9 cellular contexts compared by ENCODE assay signal in genomic region chr3:13045904-13046568, GRCh38. TPM values are rescaled to one million over a fixed set of nuclear protein-coding genes. Genes with fewer than 3 reads are reported as not detected.
DNase-seq lines count a peak whose midpoint lies in the region; ATAC-seq and TF ChIP-seq lines count a peak whose summit lies in the region.
"Had no signal": no experiment of that assay in that cellular context is flagged by ENCODE, and none has a peak within 500 bp of the region (broad histone marks: within the 10 kb centered on the region; RNA-seq: fewer than 3 reads in every experiment).

No MANE protein-coding gene starts in this region.

- H3K36me3 ChIP-seq in OCI-LY7 (ENCODE audit: insufficient read depth, low read length) = peaks cover 11% of the 10 kb centered on the region; the same call in 1 of the 2 replicates

- H3K9me3 ChIP-seq in OCI-LY7 (ENCODE audit: low read length) = no peaks in the 10 kb centered on the region

- H3K4me2 ChIP-seq in OCI-LY7 (ENCODE audit: low read length) = peak overlapping the region; percentile 74

- POLR2A ChIA-PET in OCI-LY7 (lab: Charles Lee) = interaction anchor here (0.9 to 3.4 kb wide), 8 partner anchors 23 to 41 kb away, joined by 3 to 19 read pairs (median 6); no protein-coding TSS in a partner anchor
- POLR2A ChIA-PET in HEK293T (lab: Yijun Ruan, JAX) = no interaction called here

- H4K20me1 ChIP-seq in OCI-LY7 (ENCODE audit: insufficient read depth, low read length) = no peaks in the 10 kb centered on the region

- intact Hi-C loops in OCI-LY7 (cut with micrococcal nuclease; ENCODE audit: unreplicated experiment) = loop anchor here (1.0 to 2.0 kb wide), 4 partner anchors 26 to 67 kb away; no protein-coding TSS in a partner anchor

- BruUV-seq in OCI-LY7 (replicated peaks; lab: Mats Ljungman, UMichigan) = no TSS peak

- CTCF ChIA-PET in OCI-LY7 (lab: Charles Lee; ENCODE audit: unreplicated experiment) (interaction anchor here (0.7 to 1.4 kb wide), 5 partner anchors 11 to 51 kb away, joined by 3 to 4 read pairs (median 3); no protein-coding TSS in a partner anchor), HEK293T (lab: Yijun Ruan, JAX) (no interaction called here)

- H3K27ac ChIP-seq in OCI-LY7 (ENCODE audit: low read depth, low read length, poor library complexity, severe bottlenecking) = peak overlapping the region; percentile 94

- no peaks in the 10 kb centered on the region for H3K9me2 ChIP-seq in OCI-LY7 (ENCODE audit: insufficient read depth, low read length)

- DNase-seq in CD1c-positive myeloid dendritic cell (ENCODE audit: extremely low spot score) (peak; percentile 73), OCI-LY7 (ENCODE audit: low spot score) (peak; percentile 91), myocyte (ENCODE audit: low read depth) (peak; percentile 44), NCI-H345 treated with DMSO at 0.1 percent for 48 hours (lab: John Stamatoyannopoulos, UW; ENCODE audit: unreplicated experiment) (no peak), COLO829 (ENCODE audit: low spot score) (no peak), HEK293T (ENCODE audit: extremely low spot score) (no peak)
- DNase-seq: left cardiac atrium had no signal

- peak overlapping the region; percentile 43 for H3K4me3 ChIP-seq in OCI-LY7 (ENCODE audit: low read depth, low read length, poor library complexity, severe bottlenecking)

- peak overlapping the region; percentile 13; the same call in 1 of the 2 replicates for H2AFZ ChIP-seq in OCI-LY7 (ENCODE audit: low read length)

- peaks cover 79% of the 10 kb centered on the region for H3K4me1 ChIP-seq in OCI-LY7 (ENCODE audit: insufficient read depth, low read length, poor library complexity, severe bottlenecking)

- TF ChIP-seq CTCF in OCI-LY7 (conservative IDR thresholded peaks at IDR 0.05; ENCODE audit: low read length) = no peak

- peaks cover 25% of the 10 kb centered on the region for H3K79me2 ChIP-seq in OCI-LY7 (ENCODE audit: insufficient read depth, low read depth, low read length)

- ATAC-seq in GM18873 (IDR thresholded peaks at IDR 0.05; ENCODE audit: low FRiP score, unreplicated experiment) (peak; percentile 86), HG02973 (IDR thresholded peaks at IDR 0.05; ENCODE audit: unreplicated experiment) (peak; percentile 80)

TF ChIP-seq in HEK293T, 16 proteins besides CTCF, POLR2A, EP300 and RAD21:
- TF ChIP-seq PKNOX1 (IDR thresholded peaks at IDR 0.05) = no peak
- no peak for TF ChIP-seq FOXA1 (IDR thresholded peaks at IDR 0.05)
- TF ChIP-seq FOXK2 (IDR thresholded peaks at IDR 0.05) = no peak
- no peak for TF ChIP-seq CTBP1 (IDR thresholded peaks at IDR 0.05; ENCODE audit: borderline replicate concordance)
- TF ChIP-seq L3MBTL2 (conservative IDR thresholded peaks at IDR 0.05) = no peak
- no peak for TF ChIP-seq TARDBP (IDR thresholded peaks at IDR 0.05)
- TF ChIP-seq SP1 (IDR thresholded peaks at IDR 0.05) = no peak
- TF ChIP-seq HDGF (IDR thresholded peaks at IDR 0.05; ENCODE audit: borderline replicate concordance) = no peak
- no peak for TF ChIP-seq ZNF384 (IDR thresholded peaks at IDR 0.05)
- no peak for TF ChIP-seq NFRKB (IDR thresholded peaks at IDR 0.05)
- TF ChIP-seq BHLHE40 (IDR thresholded peaks at IDR 0.05; ENCODE audit: borderline replicate concordance) = no peak
- TF ChIP-seq LEF1 (IDR thresholded peaks at IDR 0.05; ENCODE audit: borderline replicate concordance) = no peak
- no peak for TF ChIP-seq SUZ12 (IDR thresholded peaks at IDR 0.05)

RNA-seq across cellular contexts. Expression of gene IQSEC1, which starts 27.2 kb away (rescaled TPM):
- 24.3 and 25.2 TPM in 2 replicates for total RNA-seq in OCI-LY7 (2014; rRNA removed; shearing (Covaris generic))
- 56.3 and 70.1 TPM in 2 replicates for total RNA-seq in OCI-LY7 (2022)
- total RNA-seq in myocyte = 15.6 and 25.3 TPM in 2 replicates
- polyA plus RNA-seq in myocyte (2012) = 20.0 TPM

Comparison
In these comparisons a context has a peak if more than half of its experiments do, and no peak if none do; other contexts are left out.
1. DNase-seq: peak in CD1c-positive myeloid dendritic cell (single experiment), OCI-LY7 (single experiment) and myocyte (single experiment); none in NCI-H345 treated with DMSO at 0.1 percent for 48 hours (single experiment), COLO829 (single experiment) and HEK293T (single experiment).